Comparison of ENCODE assay signal across 8 cellular contexts in the genomic region with DNA sequence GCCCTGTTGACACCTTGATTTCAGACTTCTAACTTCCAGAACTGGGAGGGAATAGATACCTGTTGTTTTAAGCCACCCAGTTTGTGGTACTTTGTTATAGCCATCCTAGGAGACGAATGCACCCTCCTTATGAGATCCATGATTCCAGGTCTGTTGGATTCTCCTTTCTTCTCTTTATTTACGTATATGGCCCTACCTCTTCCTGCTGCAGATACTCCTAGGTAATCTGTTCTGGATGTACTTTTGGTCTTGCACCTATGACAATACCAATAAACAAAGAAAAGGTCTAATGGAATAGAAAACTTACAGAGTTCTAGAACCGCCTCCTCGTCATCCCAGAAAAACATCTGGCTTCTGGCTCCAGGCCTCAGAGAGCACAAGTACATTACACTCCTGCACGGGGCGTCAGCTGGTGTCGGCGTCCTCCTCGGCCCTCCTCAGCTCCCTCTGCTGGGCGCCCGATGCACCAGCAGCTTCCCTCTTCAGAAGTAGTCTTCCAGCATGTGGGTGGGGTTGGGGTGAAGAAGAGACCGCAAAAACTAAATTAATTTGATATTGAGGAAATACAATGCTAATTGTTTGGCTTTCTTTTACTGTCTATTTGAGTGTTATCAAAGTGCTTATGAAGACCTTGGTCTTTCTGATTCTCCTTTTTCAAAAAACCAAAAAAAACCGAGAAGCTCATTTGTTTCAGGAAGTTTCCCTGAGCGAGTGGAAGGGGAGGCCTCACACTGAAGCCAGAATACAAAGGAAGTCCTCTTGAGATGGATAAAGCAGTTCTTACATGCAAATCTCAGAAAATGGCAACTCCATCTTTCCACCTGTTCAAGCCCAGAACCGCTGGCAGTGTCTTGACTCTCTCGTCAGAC. TPM values are rescaled to one million over a fixed set of nuclear protein-coding genes. Genes with fewer than 3 reads are reported as not detected.
DNase-seq lines count a peak whose midpoint lies in the region; ATAC-seq lines count a peak whose summit lies in the region.

No MANE protein-coding gene starts in this region.

- DNase-seq in AG08396 (ENCODE audit: low spot score) (peak; percentile 75), NCI-H82 treated with DMSO at 0.1 percent for 48 hours (lab: John Stamatoyannopoulos, UW; ENCODE audit: unreplicated experiment) (peak; percentile 69)
- peak; percentile 79 for DNase-seq in activated CD4-positive, alpha-beta memory T cell treated with anti-CD3 and anti-CD28 coated beads, Interleukin-2, amount 10 ng/mL, durations not matched to agents 7 days and 5 days
- DNase-seq in effector CD8-positive, alpha-beta T cell (lab: John Stamatoyannopoulos, UW), result peak; percentile 52
- peak; percentile 50 to 60 for DNase-seq in stimulated activated CD8-positive, alpha-beta memory T cell treated with anti-CD3 and anti-CD28 coated beads, Interleukin-7, amount 100 ng/mL, for 1 hour (ENCODE audit: low read depth in 2 of 2)

- no peak overlapping the region for H3K4me3 ChIP-seq in muscle layer of duodenum (ENCODE audit: low read depth in 1 of 2, low read length in 2 of 2)

- no peaks in the 10 kb centered on the region for H3K9me3 Mint-ChIP-seq in activated CD4-positive, alpha-beta memory T cell treated with anti-CD3 and anti-CD28 coated beads, Interleukin-2, amount 10 ng/mL, durations not matched to agents 7 days and 5 days

- no peaks in the 10 kb centered on the region for H3K9me3 ChIP-seq in muscle layer of duodenum (ENCODE audit: control insufficient read depth in 1 of 2, low read length in 2 of 2)

- no peaks in the 10 kb centered on the region for H3K27me3 ChIP-seq in muscle layer of duodenum (ENCODE audit: low read depth, low read length)

- POLR2A ChIA-PET in activated CD4-positive, alpha-beta memory T cell treated with anti-CD3 and anti-CD28 coated beads, Interleukin-2, amount 10 ng/mL, durations not matched to agents 7 days and 5 days (lab: Charles Lee), result interaction anchor here (0.7 to 1.9 kb wide), 4 partner anchors 9 to 449 kb away, joined by 3 to 4 read pairs (median 3); no protein-coding TSS in a partner anchor

- H3K4me3 Mint-ChIP-seq in activated CD4-positive, alpha-beta memory T cell treated with anti-CD3 and anti-CD28 coated beads, Interleukin-2, amount 10 ng/mL, durations not matched to agents 7 days and 5 days, result no peak overlapping the region

- CTCF ChIA-PET in activated CD4-positive, alpha-beta memory T cell treated with anti-CD3 and anti-CD28 coated beads, Interleukin-2, amount 10 ng/mL, durations not matched to agents 7 days and 5 days (lab: Charles Lee), result interaction anchor here (0.6 to 2.9 kb wide), 40 partner anchors 8 to 485 kb away, joined by 3 to 17 read pairs (median 4); a partner anchor contains a TSS

- no peaks in the 10 kb centered on the region for H3K36me3 ChIP-seq in muscle layer of duodenum (ENCODE audit: control insufficient read depth in 1 of 2, insufficient read depth in 2 of 2, low read length in 2 of 2)

- peak overlapping the region; percentile 3 for H3K27ac ChIP-seq in muscle layer of duodenum (ENCODE audit: low read length)

- peaks cover 15 to 35% of the 10 kb centered on the region in 2 donors for H3K4me1 ChIP-seq in muscle layer of duodenum (ENCODE audit: control insufficient read depth in 1 of 2, insufficient read depth in 2 of 2, low read length in 2 of 2)

- H3K4me1 Mint-ChIP-seq in activated CD4-positive, alpha-beta memory T cell treated with anti-CD3 and anti-CD28 coated beads, Interleukin-2, amount 10 ng/mL, durations not matched to agents 7 days and 5 days, result peaks cover 57% of the 10 kb centered on the region

- ATAC-seq in GM18868 (IDR thresholded peaks at IDR 0.05; ENCODE audit: unreplicated experiment), result peak; percentile 79
- ATAC-seq in HG03108 (IDR thresholded peaks at IDR 0.05; ENCODE audit: unreplicated experiment), result peak; percentile 74

- H3K27ac Mint-ChIP-seq in activated CD4-positive, alpha-beta memory T cell treated with anti-CD3 and anti-CD28 coated beads, Interleukin-2, amount 10 ng/mL, durations not matched to agents 7 days and 5 days, result no peak overlapping the region

- peaks cover 9% of the 10 kb centered on the region for H3K36me3 Mint-ChIP-seq in activated CD4-positive, alpha-beta memory T cell treated with anti-CD3 and anti-CD28 coated beads, Interleukin-2, amount 10 ng/mL, durations not matched to agents 7 days and 5 days (ENCODE audit: low read depth)

- H3K27me3 Mint-ChIP-seq in activated CD4-positive, alpha-beta memory T cell treated with anti-CD3 and anti-CD28 coated beads, Interleukin-2, amount 10 ng/mL, durations not matched to agents 7 days and 5 days, result no peaks in the 10 kb centered on the region

RNA-seq across cellular contexts. Expression of a gene that starts 9.7 kb away (rescaled TPM):
- 10 to 100 TPM; 83.1 to 89.4 TPM for total RNA-seq in activated CD4-positive, alpha-beta memory T cell treated with anti-CD3 and anti-CD28 coated beads, Interleukin-2, amount 10 ng/mL, durations not matched to agents 7 days and 5 days
